In genomic region chr20:841568-842546, GRCh38 we compare ENCODE assay signal across 8 cellular contexts. TPM values are rescaled to one million over a fixed set of nuclear protein-coding genes. Genes with fewer than 3 reads are reported as not detected.
DNase-seq lines count a peak whose midpoint lies in the region; ATAC-seq and TF ChIP-seq lines count a peak whose summit lies in the region.

No MANE protein-coding gene starts in this region.

- intact Hi-C loops in left ventricle myocardium inferior (cut with micrococcal nuclease) (no loop called here), left cardiac atrium (cut with DNase I) (no loop called here), MCF 10A (cut with micrococcal nuclease) (no loop called here), lower leg skin (cut with DNase I; ENCODE audit: low total_unique reads) (no loop called here), aorta (cut with DNase I) (no loop called here)

- H3K36me3 ChIP-seq in left ventricle myocardium inferior (no peaks in the 10 kb centered on the region), aorta (ENCODE audit: control insufficient read depth in 1 of 2, insufficient read depth in 2 of 2, low read length in 1 of 2) (no peaks in the 10 kb centered on the region)

- H3K4me1 Mint-ChIP-seq in MCF 10A (ENCODE audit: insufficient read depth, unreplicated experiment): peaks cover 22% of the 10 kb centered on the region

- no peak for ATAC-seq in left cardiac atrium
- ATAC-seq in aorta (ENCODE audit: low FRiP score): no peak

- H3K27ac ChIP-seq in left ventricle myocardium inferior (replicated peaks): no peak overlapping the region
- no peak overlapping the region for H3K27ac ChIP-seq in aorta (ENCODE audit: low read depth in 1 of 2, low read length in 2 of 2)

- POLR2A ChIA-PET in MCF 10A (lab: Yijun Ruan, JAX): interaction anchor here (0.6 to 6.1 kb wide), 6 partner anchors 9 to 277 kb away, joined by 3 to 124 read pairs (median 4); partner anchors contain the start of gene FAM110A

- H3K4me3 Mint-ChIP-seq in MCF 10A (ENCODE audit: unreplicated experiment): peak overlapping the region; percentile 72

- CTCF ChIA-PET in MCF 10A (lab: Yijun Ruan, JAX): interaction anchor here (0.5 to 3.2 kb wide), 6 partner anchors 17 to 308 kb away, joined by 3 to 16 read pairs (median 4); no protein-coding TSS in a partner anchor

- H3K4me3 ChIP-seq in left ventricle myocardium inferior (peak overlapping the region; percentile 62), lower leg skin (ENCODE audit: low read depth, poor library complexity, severe bottlenecking) (peak overlapping the region; percentile 36), aorta (ENCODE audit: low read length in 2 of 2) (no peak overlapping the region)

- H3K9me3 Mint-ChIP-seq in MCF 10A (ENCODE audit: unreplicated experiment): no peaks in the 10 kb centered on the region

- peaks cover 13% of the 10 kb centered on the region for H3K9me3 ChIP-seq in left ventricle myocardium inferior (replicated peaks)
- H3K9me3 ChIP-seq in aorta (ENCODE audit: control insufficient read depth, low read length): no peaks in the 10 kb centered on the region

- WGBS in lower leg skin, 2 donors: 30 to 37% methylated on average over 40 to 41 of the region's 62 CpGs
- 29 to 37% methylated on average over 58 to 62 of the region's 62 CpGs for WGBS in aorta, 2 donors

- TF ChIP-seq CTCF in left ventricle myocardium inferior (IDR thresholded peaks at IDR 0.05; ENCODE audit: borderline replicate concordance): no peak
- no peak for TF ChIP-seq CTCF in MCF 10A (IDR thresholded peaks at IDR 0.05; ENCODE audit: unreplicated experiment)
- TF ChIP-seq CTCF in lower leg skin (IDR thresholded peaks at IDR 0.05): no peak

- no peak for TF ChIP-seq POLR2A in lower leg skin (IDR thresholded peaks at IDR 0.05)

- H3K36me3 Mint-ChIP-seq in MCF 10A (ENCODE audit: insufficient read depth, unreplicated experiment): no peaks in the 10 kb centered on the region

- peaks cover 45% of the 10 kb centered on the region for H3K4me1 ChIP-seq in left ventricle myocardium inferior
- H3K4me1 ChIP-seq in aorta (ENCODE audit: control insufficient read depth in 1 of 2, insufficient read depth in 2 of 2, low read length in 2 of 2): no peaks in the 10 kb centered on the region

- no TSS peak for BruUV-seq in MCF 10A (replicated peaks; lab: Mats Ljungman, UMichigan)

- no peak for DNase-seq in left ventricle myocardium inferior
- DNase-seq in left cardiac atrium: no peak
- DNase-seq in MCF 10A (ENCODE audit: unreplicated experiment): no peak
- peak; percentile 57 to 88 for DNase-seq in lower leg skin (ENCODE audit: low spot score in 2 of 2)
- peak; percentile 21 to 45 for DNase-seq in aorta
- DNase-seq in NCI-H2081 treated with DMSO at 0.1 percent for 48 hours (lab: John Stamatoyannopoulos, UW): no peak
- DNase-seq in mucosa of gallbladder (ENCODE audit: low spot score): no peak
- no peak for DNase-seq in activated CD4-positive, CD25-positive, alpha-beta regulatory T cell treated with anti-CD3 and anti-CD28 coated beads, Interleukin-2, amount 50 U/mL, for 72 hours

- peaks cover 11% of the 10 kb centered on the region for H3K27me3 ChIP-seq in left ventricle myocardium inferior (ENCODE audit: low read depth)
- no peaks in the 10 kb centered on the region for H3K27me3 ChIP-seq in aorta (ENCODE audit: control insufficient read depth in 1 of 2, insufficient read depth in 2 of 2, low read length in 1 of 2)

- no peaks in the 10 kb centered on the region for H3K27me3 Mint-ChIP-seq in MCF 10A (ENCODE audit: insufficient read depth, unreplicated experiment)

- H3K27ac Mint-ChIP-seq in MCF 10A (ENCODE audit: low read depth, unreplicated experiment): no peak overlapping the region

RNA-seq across cellular contexts. Expression of gene FAM110A, which starts 8.3 kb away (rescaled TPM):
- total RNA-seq in left ventricle myocardium inferior: 2.0 TPM
- total RNA-seq in left cardiac atrium: 1 to 10 TPM; 4.0 to 4.4 TPM
- 9.2 and 13.6 TPM in 2 replicates for total RNA-seq in MCF 10A (2022)
- total RNA-seq in lower leg skin: 100 to 1,000 TPM in 1 of 4 donors, 10 to 100 TPM in 3; 66.3 to 107 (median 82.5) TPM
- 1 to 10 TPM; 3.6 to 7.0 TPM for total RNA-seq in aorta
- polyA plus RNA-seq in aorta: 1 to 10 TPM; 2.9 to 3.1 TPM
- 16.1 TPM for total RNA-seq in mucosa of gallbladder

Comparison
In these comparisons a context has a peak if more than half of its experiments do, and no peak if none do; other contexts are left out.
1. DNase-seq: peak in lower leg skin (2 of 2) and aorta (2 of 2); none in left ventricle myocardium inferior (single experiment), left cardiac atrium (single experiment), MCF 10A (single experiment), NCI-H2081 treated with DMSO at 0.1 percent for 48 hours (single experiment), mucosa of gallbladder (single experiment) and activated CD4-positive, CD25-positive, alpha-beta regulatory T cell treated with anti-CD3 and anti-CD28 coated beads, Interleukin-2, amount 50 U/mL, for 72 hours (single experiment).
2. H3K4me3 ChIP-seq: peak in left ventricle myocardium inferior (single experiment) and lower leg skin (single experiment); none in aorta (0 of 2).